ENCODE assay signal across 21 cellular contexts in the genomic region with DNA sequence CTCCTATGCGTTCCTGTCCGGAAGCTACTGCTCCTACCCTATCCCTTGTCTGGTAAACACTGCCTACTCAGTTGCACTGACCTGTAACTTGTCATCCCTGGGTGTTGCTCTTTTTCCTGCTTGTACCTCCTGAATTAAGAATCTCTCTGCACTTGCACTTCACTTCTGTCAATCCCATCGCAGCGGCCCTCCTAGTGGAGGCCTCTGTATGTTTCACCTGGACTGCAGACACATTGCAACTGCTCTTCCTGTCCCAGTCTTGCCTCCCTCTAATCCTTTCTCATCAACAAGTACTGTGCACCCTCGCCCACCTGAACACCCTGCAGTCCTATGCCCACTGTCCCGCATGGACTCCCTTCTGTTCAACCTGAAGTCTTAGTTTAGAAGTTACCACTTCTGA.
"Had no signal": no experiment of that assay in that cellular context is flagged by ENCODE, and none has a peak within 500 bp of the region (broad histone marks: within the 10 kb centered on the region; RNA-seq: fewer than 3 reads in every experiment).

No MANE protein-coding gene starts in this region.

- H3K36me3 Mint-ChIP-seq: naive B cell had no signal

- H3K4me3 Mint-ChIP-seq: naive B cell had no signal

- H3K27me3 Mint-ChIP-seq: naive B cell had no signal

- H3K9me3 ChIP-seq: body of pancreas, colonic mucosa, esophagus muscularis mucosa, left lung, SJCRH30, transverse colon had no signal

- H3K27ac ChIP-seq: body of pancreas, colonic mucosa, esophagus muscularis mucosa, SJCRH30, transverse colon had no signal

- H3K4me3 ChIP-seq: body of pancreas, colonic mucosa, esophagus muscularis mucosa, left lung, SJCRH30, transverse colon had no signal

- DNase-seq: activated CD4-positive, alpha-beta T cell treated with anti-CD3 and anti-CD28 coated beads for 1 hour; activated gamma-delta T cell treated with Interleukin-2 at 50 U/mL for 16 hours; amniotic stem cell; body of pancreas; central memory CD4-positive, alpha-beta T cell; colonic mucosa; hippocampal formation; kidney; left lung; mammary epithelial cell; naive B cell; nucleus accumbens; posterior cingulate gyrus; retina; SJCRH30; stimulated activated CD4-positive, alpha-beta T cell treated with anti-CD3 and anti-CD28 coated beads, Interleukin-15, amount 100 ng/mL, for 24 hours; stimulated activated CD4-positive, alpha-beta T cell treated with anti-CD3 and anti-CD28 coated beads, Interleukin-4, amount 100 ng/mL, for 1 hour; stimulated activated naive CD4-positive, alpha-beta T cell; T1000; transverse colon had no signal

- H3K36me3 ChIP-seq: colonic mucosa, esophagus muscularis mucosa, left lung, SJCRH30, transverse colon had no signal

- H3K27me3 ChIP-seq: body of pancreas, colonic mucosa, esophagus muscularis mucosa, left lung, SJCRH30, transverse colon had no signal

- FAIRE-seq: kidney had no signal

- ATAC-seq: body of pancreas, left lung had no signal

- H3K4me1 ChIP-seq: body of pancreas, colonic mucosa, esophagus muscularis mucosa, SJCRH30 had no signal
